In genomic region chr9:137809038-137809630, GRCh38 we compare ENCODE assay signal across 18 cellular contexts.
A peak's percentile ranks its signal among the peaks of the same experiment; 100 is the strongest.
DNase-seq lines count a peak whose midpoint lies in the region; ATAC-seq and TF ChIP-seq lines count a peak whose summit lies in the region.
"Had no signal": no experiment of that assay in that cellular context is flagged by ENCODE, and none has a peak within 500 bp of the region (broad histone marks: within the 10 kb centered on the region; RNA-seq: fewer than 3 reads in every experiment).

No MANE protein-coding gene starts in this region.

- intact Hi-C loops in right cardiac atrium (cut with DNase I): no loop called here
- intact Hi-C loops in upper lobe of right lung (cut with DNase I): no loop called here

- no peaks in the 10 kb centered on the region for H3K27me3 Mint-ChIP-seq in stimulated activated naive B cell treated with anti-CD40 and anti-IgM and Interleukin-4, amounts not matched to agents 10 μg/mL and 1 μg/mL and 100 μg/mL, for 72 hours
- H3K27me3 Mint-ChIP-seq: activated CD4-positive, alpha-beta T cell treated with anti-CD3 and anti-CD28 coated beads for 36 hours; activated CD8-positive, alpha-beta memory T cell treated with anti-CD3 and anti-CD28 coated beads, Interleukin-2, amount 10 ng/mL, durations not matched to agents 7 days and 5 days; activated naive CD8-positive, alpha-beta T cell treated with anti-CD3 and anti-CD28 coated beads, Interleukin-2, amount 50 U/mL, for 24 hours; naive thymus-derived CD4-positive, alpha-beta T cell had no signal

- H3K9me3 ChIP-seq in right cardiac atrium (ENCODE audit: control insufficient read depth, low read length) (no peaks in the 10 kb centered on the region), right atrium auricular region (no peaks in the 10 kb centered on the region), upper lobe of right lung (no peaks in the 10 kb centered on the region)

- peaks cover 45% of the 10 kb centered on the region for H3K36me3 ChIP-seq in right atrium auricular region
- H3K36me3 ChIP-seq in upper lobe of right lung: peaks cover 42% of the 10 kb centered on the region

- ATAC-seq in right cardiac atrium: no peak
- peak; percentile 98 to 99 for ATAC-seq in stimulated activated naive B cell treated with anti-CD40 and anti-IgM and Interleukin-4, amounts not matched to agents 10 μg/mL and 1 μg/mL and 100 μg/mL, for 72 hours (replicated peaks)
- ATAC-seq in upper lobe of right lung: no peak
- ATAC-seq: activated CD4-positive, alpha-beta T cell treated with anti-CD3 and anti-CD28 coated beads for 36 hours; activated CD8-positive, alpha-beta memory T cell treated with anti-CD3 and anti-CD28 coated beads, Interleukin-2, amount 10 ng/mL, durations not matched to agents 7 days and 5 days; activated naive CD8-positive, alpha-beta T cell treated with anti-CD3 and anti-CD28 coated beads, Interleukin-2, amount 50 U/mL, for 24 hours; naive thymus-derived CD4-positive, alpha-beta T cell had no signal

- H3K4me3 ChIP-seq in right cardiac atrium (ENCODE audit: low read length) (no peak overlapping the region), right atrium auricular region (no peak overlapping the region), upper lobe of right lung (no peak overlapping the region)
- H3K4me3 ChIP-seq: coronary artery had no signal

- peak overlapping the region; percentile 87 for H3K27ac Mint-ChIP-seq in stimulated activated naive B cell treated with anti-CD40 and anti-IgM and Interleukin-4, amounts not matched to agents 10 μg/mL and 1 μg/mL and 100 μg/mL, for 72 hours
- H3K27ac Mint-ChIP-seq: activated CD4-positive, alpha-beta T cell treated with anti-CD3 and anti-CD28 coated beads for 36 hours; activated naive CD8-positive, alpha-beta T cell treated with anti-CD3 and anti-CD28 coated beads, Interleukin-2, amount 50 U/mL, for 24 hours had no signal

- H3K4me3 Mint-ChIP-seq in stimulated activated naive B cell treated with anti-CD40 and anti-IgM and Interleukin-4, amounts not matched to agents 10 μg/mL and 1 μg/mL and 100 μg/mL, for 72 hours: peak overlapping the region; percentile 21 to 35
- H3K4me3 Mint-ChIP-seq: activated CD4-positive, alpha-beta T cell treated with anti-CD3 and anti-CD28 coated beads for 36 hours; activated CD8-positive, alpha-beta memory T cell treated with anti-CD3 and anti-CD28 coated beads, Interleukin-2, amount 10 ng/mL, durations not matched to agents 7 days and 5 days; activated naive CD8-positive, alpha-beta T cell treated with anti-CD3 and anti-CD28 coated beads, Interleukin-2, amount 50 U/mL, for 24 hours; naive thymus-derived CD4-positive, alpha-beta T cell had no signal

- H3K36me3 Mint-ChIP-seq in stimulated activated naive B cell treated with anti-CD40 and anti-IgM and Interleukin-4, amounts not matched to agents 10 μg/mL and 1 μg/mL and 100 μg/mL, for 72 hours: peaks cover 42 to 55% of the 10 kb centered on the region in 2 donors

- H3K4me1 ChIP-seq in right cardiac atrium (ENCODE audit: control insufficient read depth, insufficient read depth, low read length) (no peaks in the 10 kb centered on the region), right atrium auricular region (no peaks in the 10 kb centered on the region), upper lobe of right lung (no peaks in the 10 kb centered on the region)
- H3K4me1 ChIP-seq: BE2C had no signal

- TF ChIP-seq CTCF in right atrium auricular region (IDR thresholded peaks at IDR 0.05): no peak
- no peak for TF ChIP-seq CTCF in upper lobe of right lung (IDR thresholded peaks at IDR 0.05)

- WGBS in right cardiac atrium: 94% methylated on average over 27 of the region's 27 CpGs

- H3K27ac ChIP-seq in right cardiac atrium (ENCODE audit: low read length): no peak overlapping the region
- no peak overlapping the region for H3K27ac ChIP-seq in right atrium auricular region
- H3K27ac ChIP-seq in upper lobe of right lung: no peak overlapping the region
- H3K27ac ChIP-seq: coronary artery had no signal

- H3K4me1 Mint-ChIP-seq in stimulated activated naive B cell treated with anti-CD40 and anti-IgM and Interleukin-4, amounts not matched to agents 10 μg/mL and 1 μg/mL and 100 μg/mL, for 72 hours: peaks cover 8 to 10% of the 10 kb centered on the region in 2 donors

- H3K9me3 Mint-ChIP-seq in stimulated activated naive B cell treated with anti-CD40 and anti-IgM and Interleukin-4, amounts not matched to agents 10 μg/mL and 1 μg/mL and 100 μg/mL, for 72 hours: no peaks in the 10 kb centered on the region
- H3K9me3 Mint-ChIP-seq: activated naive CD8-positive, alpha-beta T cell treated with anti-CD3 and anti-CD28 coated beads, Interleukin-2, amount 50 U/mL, for 24 hours; naive thymus-derived CD4-positive, alpha-beta T cell had no signal

- peak in 2 of 3 donors; percentile 32 to 38 for DNase-seq in right cardiac atrium
- no peak for DNase-seq in right atrium auricular region (ENCODE audit: low spot score)
- DNase-seq in NOMO-1 treated with DMSO at 0.1 percent for 48 hours (lab: John Stamatoyannopoulos, UW; ENCODE audit: unreplicated experiment): peak; percentile 45
- peak; percentile 70 for DNase-seq in germinal center (ENCODE audit: low spot score)
- peak; percentile 50 for DNase-seq in stimulated activated naive B cell treated with anti-CD40 and anti-IgM and Interleukin-4, amounts not matched to agents 10 μg/mL and 1 μg/mL and 100 μg/mL, for 72 hours
- no peak for DNase-seq in NCI-H187 treated with DMSO at 0.1 percent for 48 hours (lab: John Stamatoyannopoulos, UW)
- no peak for DNase-seq in upper lobe of right lung
- DNase-seq in NCI-H2227 treated with DMSO at 0.1 percent for 48 hours (lab: John Stamatoyannopoulos, UW): no peak
- DNase-seq: activated CD4-positive, alpha-beta T cell treated with anti-CD3 and anti-CD28 coated beads for 36 hours; activated CD8-positive, alpha-beta memory T cell treated with anti-CD3 and anti-CD28 coated beads, Interleukin-2, amount 10 ng/mL, durations not matched to agents 7 days and 5 days; activated naive CD8-positive, alpha-beta T cell treated with anti-CD3 and anti-CD28 coated beads, Interleukin-2, amount 50 U/mL, for 24 hours; BE2C; hypothalamus; islet precursor cell; naive thymus-derived CD4-positive, alpha-beta T cell; NCI-H1417; stimulated activated CD4-positive, alpha-beta T cell treated with anti-CD3 and anti-CD28 coated beads, Interleukin-2, amount 100 ng/mL, for 24 hours had no signal

- H3K27me3 ChIP-seq in right cardiac atrium (ENCODE audit: control insufficient read depth, insufficient read depth) (no peaks in the 10 kb centered on the region), right atrium auricular region (no peaks in the 10 kb centered on the region), upper lobe of right lung (no peaks in the 10 kb centered on the region)
- H3K27me3 ChIP-seq: BE2C had no signal

Comparison
In these comparisons a context has a peak if more than half of its experiments do, and no peak if none do; other contexts are left out.
1. DNase-seq: peak in right cardiac atrium (2 of 3), NOMO-1 treated with DMSO at 0.1 percent for 48 hours (single experiment), germinal center (single experiment) and stimulated activated naive B cell treated with anti-CD40 and anti-IgM and Interleukin-4, amounts not matched to agents 10 μg/mL and 1 μg/mL and 100 μg/mL, for 72 hours (single experiment); none in right atrium auricular region (single experiment), NCI-H187 treated with DMSO at 0.1 percent for 48 hours (single experiment), upper lobe of right lung (single experiment) and NCI-H2227 treated with DMSO at 0.1 percent for 48 hours (single experiment).
2. ATAC-seq: peak in stimulated activated naive B cell treated with anti-CD40 and anti-IgM and Interleukin-4, amounts not matched to agents 10 μg/mL and 1 μg/mL and 100 μg/mL, for 72 hours (2 of 2); none in right cardiac atrium (0 of 2) and upper lobe of right lung (single experiment).